ENCODE assay signal across 8 cellular contexts in the genomic region with DNA sequence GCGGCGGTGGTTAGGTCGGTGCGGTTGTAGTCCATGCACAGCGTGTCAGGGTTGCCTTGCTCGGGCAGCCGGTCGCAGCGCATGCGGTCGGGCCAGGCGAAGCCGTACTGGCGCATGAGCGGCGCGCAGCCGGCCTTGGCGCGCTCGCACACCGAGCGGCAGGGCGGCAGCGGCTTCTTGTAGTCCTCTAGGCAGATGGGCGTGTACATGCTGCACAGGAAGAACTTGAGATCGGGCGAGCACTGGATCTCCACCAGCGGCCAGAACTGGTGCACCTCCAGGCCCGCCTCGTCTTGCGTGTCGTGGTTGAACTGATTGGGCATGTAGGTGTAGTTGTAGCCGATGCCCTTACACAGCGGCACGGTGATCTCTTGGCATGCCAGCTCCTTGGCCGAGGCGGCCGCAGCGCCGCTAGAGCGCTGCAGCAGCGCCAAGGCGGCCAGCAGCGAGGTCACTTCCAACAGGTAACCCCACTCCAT. TPM values are rescaled to one million over a fixed set of nuclear protein-coding genes. Genes with fewer than 3 reads are reported as not detected.
DNase-seq lines count a peak whose midpoint lies in the region; ATAC-seq and TF ChIP-seq lines count a peak whose summit lies in the region.

No MANE protein-coding gene starts in this region.

- H3K9ac ChIP-seq in BLaER1 (peak overlapping the region; percentile 77), Karpas-422 (ENCODE audit: low read length) (no peak overlapping the region)

- TF ChIP-seq EP300 in ovary (IDR thresholded peaks at IDR 0.05), result no peak

- H3K4me1 ChIP-seq in BLaER1 (peaks cover 27% of the 10 kb centered on the region), cardiac muscle cell (ENCODE audit: low read depth) (peaks cover 28% of the 10 kb centered on the region), ovary (ENCODE audit: insufficient read depth) (peaks cover 9% of the 10 kb centered on the region), Karpas-422 (ENCODE audit: low read length) (no peaks in the 10 kb centered on the region)

- no peaks in the 10 kb centered on the region for H3K36me3 Mint-ChIP-seq in activated naive CD8-positive, alpha-beta T cell treated with anti-CD3 and anti-CD28 coated beads, Interleukin-2, amount 10 ng/mL, durations not matched to agents 7 days and 5 days

- intact Hi-C loops in ovary (cut with DNase I), result no loop called here

- H3K27ac ChIP-seq in BLaER1 (peak overlapping the region; percentile 58; the same call in 1 of the 2 replicates), cardiac muscle cell (peak overlapping the region; percentile 90), ovary (peak overlapping the region in 1 of 2 donors; percentile 71), Karpas-422 (ENCODE audit: low read length) (no peak overlapping the region)

- peak overlapping the region; percentile 74 for H3K4me3 Mint-ChIP-seq in activated naive CD8-positive, alpha-beta T cell treated with anti-CD3 and anti-CD28 coated beads, Interleukin-2, amount 10 ng/mL, durations not matched to agents 7 days and 5 days

- H3K79me2 ChIP-seq in Karpas-422 (ENCODE audit: low read length), result no peaks in the 10 kb centered on the region

- no peaks in the 10 kb centered on the region for H3K9me2 ChIP-seq in Karpas-422 (replicated peaks; ENCODE audit: insufficient read depth, low read length)

- no peak overlapping the region for H3K27ac Mint-ChIP-seq in activated naive CD8-positive, alpha-beta T cell treated with anti-CD3 and anti-CD28 coated beads, Interleukin-2, amount 10 ng/mL, durations not matched to agents 7 days and 5 days

- H3K27me3 Mint-ChIP-seq in activated naive CD8-positive, alpha-beta T cell treated with anti-CD3 and anti-CD28 coated beads, Interleukin-2, amount 10 ng/mL, durations not matched to agents 7 days and 5 days, result peaks cover 73% of the 10 kb centered on the region

- no peak for TF ChIP-seq CTCF in cardiac muscle cell (IDR thresholded peaks at IDR 0.05; ENCODE audit: low read depth, low read length)
- TF ChIP-seq CTCF in ovary (IDR thresholded peaks at IDR 0.05), result no peak

- no peak for TF ChIP-seq POLR2A in ovary (IDR thresholded peaks at IDR 0.05)

- H3K9me3 ChIP-seq in BLaER1, result no peaks in the 10 kb centered on the region
- H3K9me3 ChIP-seq in cardiac muscle cell (ENCODE audit: low read depth), result no peaks in the 10 kb centered on the region
- H3K9me3 ChIP-seq in ovary, result no peaks in the 10 kb centered on the region
- no peaks in the 10 kb centered on the region for H3K9me3 ChIP-seq in Karpas-422 (ENCODE audit: low read length)

- H3K36me3 ChIP-seq in BLaER1 (no peaks in the 10 kb centered on the region), cardiac muscle cell (no peaks in the 10 kb centered on the region), ovary (no peaks in the 10 kb centered on the region), Karpas-422 (ENCODE audit: insufficient read depth, low read length) (no peaks in the 10 kb centered on the region)

- peaks cover 10% of the 10 kb centered on the region for H3K4me1 Mint-ChIP-seq in activated naive CD8-positive, alpha-beta T cell treated with anti-CD3 and anti-CD28 coated beads, Interleukin-2, amount 10 ng/mL, durations not matched to agents 7 days and 5 days

- H2AFZ ChIP-seq in Karpas-422 (ENCODE audit: low read length), result no peak overlapping the region

- H3K27me3 ChIP-seq in BLaER1, result peaks cover 22% of the 10 kb centered on the region
- peaks cover 10% of the 10 kb centered on the region for H3K27me3 ChIP-seq in cardiac muscle cell
- H3K27me3 ChIP-seq in ovary, result no peaks in the 10 kb centered on the region
- H3K27me3 ChIP-seq in Karpas-422 (ENCODE audit: low read length), result no peaks in the 10 kb centered on the region

- peak; percentile 31 for DNase-seq in NOMO-1 treated with DMSO at 0.1 percent for 48 hours (lab: John Stamatoyannopoulos, UW; ENCODE audit: unreplicated experiment)
- DNase-seq in activated naive CD8-positive, alpha-beta T cell treated with anti-CD3 and anti-CD28 coated beads, Interleukin-2, amount 10 ng/mL, durations not matched to agents 7 days and 5 days, result peak; percentile 66
- DNase-seq in cardiac muscle cell (ENCODE audit: low read depth in 1 of 2, low spot score in 1 of 2), result peak; percentile 83 to 90
- DNase-seq in ovary, result peak; percentile 42 to 76 (median 55)
- no peak for DNase-seq in Karpas-422

- no peaks in the 10 kb centered on the region for H3K9me3 Mint-ChIP-seq in activated naive CD8-positive, alpha-beta T cell treated with anti-CD3 and anti-CD28 coated beads, Interleukin-2, amount 10 ng/mL, durations not matched to agents 7 days and 5 days

- peak overlapping the region; percentile 82 for H3K4me3 ChIP-seq in BLaER1
- H3K4me3 ChIP-seq in cardiac muscle cell, result peak overlapping the region; percentile 93
- peak overlapping the region; percentile 57 for H3K4me3 ChIP-seq in ovary
- no peak overlapping the region for H3K4me3 ChIP-seq in Karpas-422 (ENCODE audit: low read length)

- H3K4me2 ChIP-seq in BLaER1 (peak overlapping the region; percentile 100), Karpas-422 (ENCODE audit: low read depth, low read length, poor library complexity, severe bottlenecking) (no peak overlapping the region)

- POLR2A ChIA-PET in activated naive CD8-positive, alpha-beta T cell treated with anti-CD3 and anti-CD28 coated beads, Interleukin-2, amount 10 ng/mL, durations not matched to agents 7 days and 5 days (lab: Charles Lee), result no interaction called here

- H4K20me1 ChIP-seq in BLaER1 (peaks cover 6% of the 10 kb centered on the region; the same call in 1 of the 2 replicates), Karpas-422 (ENCODE audit: insufficient read depth, low read depth, low read length) (no peaks in the 10 kb centered on the region)

- ATAC-seq in GM18867 (IDR thresholded peaks at IDR 0.05; ENCODE audit: unreplicated experiment), result peak; percentile 33
- peak; percentile 38 for ATAC-seq in HG03139 (IDR thresholded peaks at IDR 0.05; ENCODE audit: unreplicated experiment)
- ATAC-seq in activated naive CD8-positive, alpha-beta T cell treated with anti-CD3 and anti-CD28 coated beads, Interleukin-2, amount 10 ng/mL, durations not matched to agents 7 days and 5 days (ENCODE audit: low read depth), result peak; percentile 48

- 0% methylated on average over 11 to 45 of the region's 45 CpGs for WGBS in ovary, 3 donors

RNA-seq across cellular contexts. Expression of a gene that starts 1.1 kb away (rescaled TPM):
- under 1 TPM; 0.28 to 0.42 TPM for total RNA-seq in activated naive CD8-positive, alpha-beta T cell treated with anti-CD3 and anti-CD28 coated beads, Interleukin-2, amount 10 ng/mL, durations not matched to agents 7 days and 5 days
- total RNA-seq in cardiac muscle cell (41.5 and 58.4 TPM in 2 replicates), ovary (10 to 100 TPM in 2 of 7 donors, 1 to 10 TPM in 5; 1.7 to 14.9 (median 3.7) TPM)
- polyA plus RNA-seq in cardiac muscle cell (7.6 and 9.9 TPM in 2 replicates), ovary (1 to 10 TPM; 1.4 to 3.4 TPM)
- 0.52 TPM in 1 of 2 replicates, not detected in the other for total RNA-seq in Karpas-422 (2014; rRNA removed; shearing (Covaris generic); ENCODE audit: low replicate concordance)

RNA-seq across cellular contexts. Expression of a gene that starts 35.8 kb away (rescaled TPM):
- total RNA-seq in activated naive CD8-positive, alpha-beta T cell treated with anti-CD3 and anti-CD28 coated beads, Interleukin-2, amount 10 ng/mL, durations not matched to agents 7 days and 5 days, result not detected
- total RNA-seq in cardiac muscle cell, result 0.24 TPM in 1 of 2 replicates, not detected in the other
- polyA plus RNA-seq in cardiac muscle cell, result not detected in 2 replicates
- not detected for total RNA-seq in ovary
- not detected for polyA plus RNA-seq in ovary
- total RNA-seq in Karpas-422 (2014; rRNA removed; shearing (Covaris generic); ENCODE audit: low replicate concordance), result not detected in 2 replicates
